Comparison of ENCODE assay signal across 19 cellular contexts in genomic region chr5:141590127-141590526, GRCh38.
"Had no signal": no experiment of that assay in that cellular context is flagged by ENCODE, and none has a peak within 500 bp of the region (broad histone marks: within the 10 kb centered on the region; RNA-seq: fewer than 3 reads in every experiment).

No MANE protein-coding gene starts in this region.

- H3K27ac Mint-ChIP-seq: activated naive CD4-positive, alpha-beta T cell treated with anti-CD3 and anti-CD28 coated beads, Interleukin-2, amount 50 U/mL, for 72 hours had no signal

- H3K4me3 Mint-ChIP-seq: activated CD4-positive, alpha-beta T cell treated with anti-CD3 and anti-CD28 coated beads, Interleukin-2, amount 10 ng/mL, durations not matched to agents 24 days and 14 days had no signal

- H3K36me3 Mint-ChIP-seq: naive B cell had no signal

- DNase-seq: activated CD4-positive, alpha-beta T cell treated with anti-CD3 and anti-CD28 coated beads, Interleukin-2, amount 10 ng/mL, durations not matched to agents 24 days and 14 days; activated CD8-positive, alpha-beta memory T cell treated with anti-CD3 and anti-CD28 coated beads for 24 hours; amniotic stem cell; body of pancreas; central memory CD4-positive, alpha-beta T cell; kidney glomerular epithelial cell; naive B cell; occipital lobe; stimulated activated CD4-positive, alpha-beta T cell treated with anti-CD3 and anti-CD28 coated beads, Interleukin-2, amount 100 ng/mL, for 24 hours; stimulated activated naive CD4-positive, alpha-beta T cell treated with Interleukin-2 at 50 U/mL for 16 hours; T-helper 9 cell; trophoblast cell; WERI-Rb-1 had no signal

- H3K4me1 ChIP-seq: prostate gland had no signal

- ATAC-seq: activated naive CD4-positive, alpha-beta T cell treated with anti-CD3 and anti-CD28 coated beads, Interleukin-2, amount 50 U/mL, for 72 hours; body of pancreas; sciatic nerve had no signal

- H3K9me3 ChIP-seq: body of pancreas, prostate gland had no signal

- H3K4me3 ChIP-seq: body of pancreas, coronary artery, hepatocyte, prostate gland had no signal

- H3K9me3 Mint-ChIP-seq: activated CD4-positive, alpha-beta T cell treated with anti-CD3 and anti-CD28 coated beads, Interleukin-2, amount 10 ng/mL, durations not matched to agents 24 days and 14 days; activated naive CD4-positive, alpha-beta T cell treated with anti-CD3 and anti-CD28 coated beads, Interleukin-2, amount 50 U/mL, for 72 hours; activated T-helper 2 cell treated with anti-CD3 and anti-CD28 coated beads, Interferon-gamma antibody, Interleukin-2, Interleukin-4, amounts not matched to agents 10 μg/mL and 5 μg/mL and 100 μg/mL, durations not matched to agents 14 hours and 24 hours and 36 hours; naive B cell had no signal

- H3K36me3 ChIP-seq: prostate gland had no signal

- H2AFZ ChIP-seq: hepatocyte had no signal

- H3K27me3 Mint-ChIP-seq: activated CD4-positive, alpha-beta T cell treated with anti-CD3 and anti-CD28 coated beads, Interleukin-2, amount 10 ng/mL, durations not matched to agents 24 days and 14 days; naive B cell had no signal

- H3K27me3 ChIP-seq: body of pancreas, hepatocyte had no signal

- H3K4me2 ChIP-seq: hepatocyte had no signal

- H3K27ac ChIP-seq: body of pancreas, coronary artery, hepatocyte, prostate gland, WERI-Rb-1 had no signal
